Comparison of ENCODE assay signal across 11 cellular contexts in genomic region chr20:25194333-25194972, GRCh38. TPM values are rescaled to one million over a fixed set of nuclear protein-coding genes. Genes with fewer than 3 reads are reported as not detected.
DNase-seq lines count a peak whose midpoint lies in the region; ATAC-seq and TF ChIP-seq lines count a peak whose summit lies in the region.
"Had no signal": no experiment of that assay in that cellular context is flagged by ENCODE, and none has a peak within 500 bp of the region (broad histone marks: within the 10 kb centered on the region; RNA-seq: fewer than 3 reads in every experiment).

No MANE protein-coding gene starts in this region.

- H3K27me3 Mint-ChIP-seq in activated T-cell treated with anti-CD3 and anti-CD28 coated beads, Interleukin-2, amount 50 U/mL, for 72 hours (ENCODE audit: low read depth): peaks cover under 1% of the 10 kb centered on the region

- H2BK15ac ChIP-seq in mesenchymal stem cell (ENCODE audit: low read depth, poor library complexity, severe bottlenecking): peak overlapping the region; percentile 0

- H3K4me2 ChIP-seq in mesenchymal stem cell (ENCODE audit: low read length, poor library complexity, severe bottlenecking): no peak overlapping the region

- H3K9me3 ChIP-seq in mesenchymal stem cell (ENCODE audit: control insufficient read depth, low read length) (no peaks in the 10 kb centered on the region), suprapubic skin (no peaks in the 10 kb centered on the region), A673 (ENCODE audit: low read depth, low read length, poor library complexity, severe bottlenecking) (no peaks in the 10 kb centered on the region)
- H3K9me3 ChIP-seq: BE2C, neutrophil had no signal

- peaks cover 40% of the 10 kb centered on the region for H3K4me1 Mint-ChIP-seq in activated T-cell treated with anti-CD3 and anti-CD28 coated beads, Interleukin-2, amount 50 U/mL, for 72 hours (ENCODE audit: low read depth)

- H3K36me3 ChIP-seq in mesenchymal stem cell (ENCODE audit: control insufficient read depth in 1 of 2, insufficient read depth in 2 of 2, low read depth in 1 of 2, low read length in 2 of 2) (peaks cover 0 to 10% of the 10 kb centered on the region in 2 experiments), suprapubic skin (no peaks in the 10 kb centered on the region), A673 (ENCODE audit: insufficient read depth, low read length, poor library complexity, severe bottlenecking) (no peaks in the 10 kb centered on the region)
- H3K36me3 ChIP-seq: BE2C, neutrophil had no signal

- H2BK5ac ChIP-seq in mesenchymal stem cell (ENCODE audit: low read depth, low read length, poor library complexity, severe bottlenecking): no peak overlapping the region

- H3K27ac Mint-ChIP-seq in activated T-cell treated with anti-CD3 and anti-CD28 coated beads, Interleukin-2, amount 50 U/mL, for 72 hours: peak overlapping the region; percentile 93

- H3K18ac ChIP-seq in mesenchymal stem cell (ENCODE audit: low read depth in 1 of 2, low read length in 2 of 2): no peak overlapping the region

- H3K27ac ChIP-seq in VCaP (peak overlapping the region; percentile 94), mesenchymal stem cell (ENCODE audit: low read length, poor library complexity, severe bottlenecking) (no peak overlapping the region), suprapubic skin (no peak overlapping the region), A673 (ENCODE audit: low read depth, low read length, poor library complexity, severe bottlenecking) (no peak overlapping the region)
- H3K27ac ChIP-seq: neutrophil had no signal

- no peak for TF ChIP-seq EP300 in suprapubic skin (IDR thresholded peaks at IDR 0.05)

- CTCF ChIA-PET in A673 (lab: Charles Lee): no interaction called here

- H3K79me1 ChIP-seq in mesenchymal stem cell (replicated peaks; ENCODE audit: low read length, poor library complexity, severe bottlenecking): peaks cover 8% of the 10 kb centered on the region

- TF ChIP-seq CTCF in VCaP (conservative IDR thresholded peaks at IDR 0.05) (no peak), suprapubic skin (IDR thresholded peaks at IDR 0.05) (no peak), A673 (conservative IDR thresholded peaks at IDR 0.05; ENCODE audit: low read depth, low read length) (no peak)

- no peak overlapping the region for H4K91ac ChIP-seq in mesenchymal stem cell (ENCODE audit: low read length)

- H2BK12ac ChIP-seq in mesenchymal stem cell (ENCODE audit: low read length in 2 of 2): no peak overlapping the region

- no peak overlapping the region for H3K9ac ChIP-seq in mesenchymal stem cell (ENCODE audit: low read length)

- no peak for TF ChIP-seq POLR2A in suprapubic skin (IDR thresholded peaks at IDR 0.05)

- H4K8ac ChIP-seq in mesenchymal stem cell (ENCODE audit: low read length): no peak overlapping the region

- H3K9me3 Mint-ChIP-seq in activated T-cell treated with anti-CD3 and anti-CD28 coated beads, Interleukin-2, amount 50 U/mL, for 72 hours: no peaks in the 10 kb centered on the region

- no peak overlapping the region for H3K14ac ChIP-seq in mesenchymal stem cell (ENCODE audit: low read length in 2 of 2)

- H3K4ac ChIP-seq in mesenchymal stem cell (ENCODE audit: low read depth in 1 of 2, low read length in 2 of 2): no peak overlapping the region

- peak overlapping the region; percentile 17 for H2AK5ac ChIP-seq in mesenchymal stem cell (ENCODE audit: low read length, severe bottlenecking)

- H3K4me3 ChIP-seq in mesenchymal stem cell (ENCODE audit: insufficient read depth in 1 of 2, low read depth in 1 of 2, low read length in 2 of 2) (no peak overlapping the region), suprapubic skin (peak overlapping the region; percentile 95), A673 (ENCODE audit: low read depth, low read length, poor library complexity, severe bottlenecking) (no peak overlapping the region)

- H3K27me3 ChIP-seq in mesenchymal stem cell (ENCODE audit: control insufficient read depth in 1 of 2, insufficient read depth in 1 of 2, low read length in 2 of 2): peaks cover 0 to 10% of the 10 kb centered on the region in 2 experiments
- H3K27me3 ChIP-seq in suprapubic skin: no peaks in the 10 kb centered on the region
- H3K27me3 ChIP-seq in A673 (replicated peaks; ENCODE audit: insufficient read depth, low read depth, low read length, poor library complexity): peaks cover 14% of the 10 kb centered on the region

- no TSS peak for BruUV-seq in A673 (replicated peaks; lab: Mats Ljungman, UMichigan)

- no peak overlapping the region for H2AFZ ChIP-seq in mesenchymal stem cell (ENCODE audit: low read depth, low read length)

- 95% methylated on average over 18 of the region's 18 CpGs for WGBS in mesenchymal stem cell
- WGBS in suprapubic skin: 90% methylated on average over 10 of the region's 18 CpGs

- H3K4me1 ChIP-seq in mesenchymal stem cell (ENCODE audit: control insufficient read depth, insufficient read depth, low read depth, low read length) (peaks cover 20% of the 10 kb centered on the region), suprapubic skin (peaks cover 39% of the 10 kb centered on the region), A673 (ENCODE audit: insufficient read depth, low read length, poor library complexity, severe bottlenecking) (no peaks in the 10 kb centered on the region)

- ATAC-seq in activated T-cell treated with anti-CD3 and anti-CD28 coated beads, Interleukin-2, amount 50 U/mL, for 72 hours (replicated peaks in 1 of 2): no peak

- H3K36me3 Mint-ChIP-seq in activated T-cell treated with anti-CD3 and anti-CD28 coated beads, Interleukin-2, amount 50 U/mL, for 72 hours (ENCODE audit: insufficient read depth in 2 of 2): no peaks in the 10 kb centered on the region

- H3K4me3 Mint-ChIP-seq in activated T-cell treated with anti-CD3 and anti-CD28 coated beads, Interleukin-2, amount 50 U/mL, for 72 hours: peak overlapping the region; percentile 97

- no peak overlapping the region for H3K23ac ChIP-seq in mesenchymal stem cell (ENCODE audit: low read length in 2 of 2)

- POLR2A ChIA-PET in A673 (lab: Charles Lee; ENCODE audit: low non-redundant PET): interaction anchor here (0.6 kb wide), 1 partner anchor 14 kb away, joined by 4 read pairs; no protein-coding TSS in a partner anchor

- H2BK120ac ChIP-seq in mesenchymal stem cell (ENCODE audit: low read depth, low read length): no peak overlapping the region

- no peak for DNase-seq in activated T-cell treated with anti-CD3 and anti-CD28 coated beads, Interleukin-2, amount 50 U/mL, for 72 hours
- DNase-seq in activated T-cell treated with anti-CD3 and anti-CD28 coated beads, Interleukin-2, amount 50 U/mL, for 48 hours: no peak
- no peak for DNase-seq in mesenchymal stem cell
- peak; percentile 69 to 76 for DNase-seq in suprapubic skin (ENCODE audit: low spot score in 2 of 2)
- no peak for DNase-seq in NCI-H774 (lab: John Stamatoyannopoulos, UW)
- no peak for DNase-seq in stimulated activated CD4-positive, alpha-beta T cell treated with anti-CD3 and anti-CD28 coated beads, Interleukin-1b, Interleukin-23, amount 100 ng/mL, for 48 hours
- no peak for DNase-seq in A673 (ENCODE audit: low spot score)
- DNase-seq: BE2C; NK-92 treated with Interleukin-12 subunit alpha and Interleukin-12 subunit beta, amount 100 ng/mL, for 24 hours had no signal

- intact Hi-C loops in A673 (cut with micrococcal nuclease; ENCODE audit: unreplicated experiment): loop anchor here (10.0 kb wide), 1 partner anchor 200 kb away; the partner anchor contains the start of gene ABHD12

RNA-seq across cellular contexts. Expression of gene ENTPD6, which starts 1.1 kb away (rescaled TPM):
- 10 to 100 TPM; 55.3 to 58.7 TPM for total RNA-seq in activated T-cell treated with anti-CD3 and anti-CD28 coated beads, Interleukin-2, amount 50 U/mL, for 72 hours
- polyA plus RNA-seq in mesenchymal stem cell (2013, experiment 1 of 2): 29.8 TPM
- polyA plus RNA-seq in mesenchymal stem cell (2013, experiment 2 of 2): 27.3 TPM
- total RNA-seq in suprapubic skin: 100 to 1,000 TPM in 1 of 4 donors, 10 to 100 TPM in 3; 33.8 to 103 (median 47.0) TPM
- 50.2 and 53.2 TPM in 2 replicates for total RNA-seq in A673 (2021)

RNA-seq across cellular contexts. Expression of gene PYGB, which starts 53.4 kb away (rescaled TPM):
- total RNA-seq in activated T-cell treated with anti-CD3 and anti-CD28 coated beads, Interleukin-2, amount 50 U/mL, for 72 hours: 10 to 100 TPM; 43.7 to 48.3 TPM
- 50.3 TPM for polyA plus RNA-seq in mesenchymal stem cell (2013, experiment 1 of 2)
- polyA plus RNA-seq in mesenchymal stem cell (2013, experiment 2 of 2): 48.3 TPM
- 100 to 1,000 TPM; 142 to 247 (median 198) TPM for total RNA-seq in suprapubic skin
- total RNA-seq in A673 (2021): 52.3 and 53.5 TPM in 2 replicates

Comparison
In these comparisons a context has a peak if more than half of its experiments do, and no peak if none do; other contexts are left out.
1. DNase-seq: peak in suprapubic skin (2 of 2); none in activated T-cell treated with anti-CD3 and anti-CD28 coated beads, Interleukin-2, amount 50 U/mL, for 72 hours (0 of 2), activated T-cell treated with anti-CD3 and anti-CD28 coated beads, Interleukin-2, amount 50 U/mL, for 48 hours (0 of 2), mesenchymal stem cell (single experiment), NCI-H774 (single experiment), stimulated activated CD4-positive, alpha-beta T cell treated with anti-CD3 and anti-CD28 coated beads, Interleukin-1b, Interleukin-23, amount 100 ng/mL, for 48 hours (single experiment) and A673 (single experiment).